Comparison of ENCODE assay signal across 16 cellular contexts in genomic region chr22:44525872-44526271, GRCh38. TPM values are rescaled to one million over a fixed set of nuclear protein-coding genes. Genes with fewer than 3 reads are reported as not detected.
A peak's percentile ranks its signal among the peaks of the same experiment; 100 is the strongest.
DNase-seq lines count a peak whose midpoint lies in the region; ATAC-seq and TF ChIP-seq lines count a peak whose summit lies in the region.
"Had no signal": no experiment of that assay in that cellular context is flagged by ENCODE, and none has a peak within 500 bp of the region (broad histone marks: within the 10 kb centered on the region; RNA-seq: fewer than 3 reads in every experiment).

No MANE protein-coding gene starts in this region.

- no peaks in the 10 kb centered on the region for H3K36me3 ChIP-seq in hepatocyte (replicated peaks; ENCODE audit: insufficient read depth, low read depth)
- no peaks in the 10 kb centered on the region for H3K36me3 ChIP-seq in effector memory CD4-positive, alpha-beta T cell (ENCODE audit: control insufficient read depth, insufficient read depth, low read length)
- H3K36me3 ChIP-seq: BLaER1 treated with 17β-estradiol and CSF1 and Interleukin-3, amounts not matched to agents 10 nM and 100 nM had no signal

- no peak for ATAC-seq in GM18858 (IDR thresholded peaks at IDR 0.05; ENCODE audit: unreplicated experiment)
- ATAC-seq: CD8-positive, alpha-beta T cell; GM23338 had no signal

- H3K4me2 ChIP-seq in hepatocyte: no peak overlapping the region
- H3K4me2 ChIP-seq: BLaER1 treated with 17β-estradiol and CSF1 and Interleukin-3, amounts not matched to agents 10 nM and 100 nM; GM23338 had no signal

- no peaks in the 10 kb centered on the region for H3K79me2 ChIP-seq in hepatocyte

- no peaks in the 10 kb centered on the region for H3K9me3 ChIP-seq in hepatocyte (ENCODE audit: low read depth)
- H3K9me3 ChIP-seq in effector memory CD4-positive, alpha-beta T cell (ENCODE audit: control insufficient read depth, low read length): no peaks in the 10 kb centered on the region

- no peaks in the 10 kb centered on the region for H3K27me3 ChIP-seq in hepatocyte
- no peaks in the 10 kb centered on the region for H3K27me3 ChIP-seq in effector memory CD4-positive, alpha-beta T cell (replicated peaks; ENCODE audit: control insufficient read depth, insufficient read depth, low read length, poor library complexity, severe bottlenecking)
- H3K27me3 ChIP-seq: BLaER1 treated with 17β-estradiol and CSF1 and Interleukin-3, amounts not matched to agents 10 nM and 100 nM had no signal

- no peak overlapping the region for H2AFZ ChIP-seq in hepatocyte
- H2AFZ ChIP-seq: GM23338 had no signal

- TF ChIP-seq CTCF in AG10803 (conservative IDR thresholded peaks at IDR 0.05; ENCODE audit: low read length) (no peak), hepatocyte (IDR thresholded peaks at IDR 0.05; ENCODE audit: poor library complexity) (no peak)

- DNase-seq in NCI-H1092 treated with DMSO at 0.1 percent for 48 hours (lab: John Stamatoyannopoulos, UW): peak; percentile 31
- no peak for DNase-seq in NCI-H1092 (lab: John Stamatoyannopoulos, UW)
- DNase-seq in AG10803 (ENCODE audit: low read depth): peak; percentile 11
- DNase-seq in amniotic epithelial cell (ENCODE audit: low read depth): peak; percentile 19
- no peak for DNase-seq in hepatocyte (ENCODE audit: low spot score)
- DNase-seq in effector memory CD4-positive, alpha-beta T cell: no peak
- DNase-seq in SIG-M5 (lab: John Stamatoyannopoulos, UW): no peak
- DNase-seq: 8988T, Calu3, HCEC 1CT, HFFc6 had no signal

- H3K27ac ChIP-seq in hepatocyte: peak overlapping the region; percentile 70
- no peak overlapping the region for H3K27ac ChIP-seq in effector memory CD4-positive, alpha-beta T cell (ENCODE audit: insufficient read depth, low read length, poor library complexity, severe bottlenecking)
- H3K27ac ChIP-seq: BLaER1 treated with 17β-estradiol and CSF1 and Interleukin-3, amounts not matched to agents 10 nM and 100 nM; HL-60 had no signal

- H3K4me1 ChIP-seq in hepatocyte (ENCODE audit: insufficient read depth): peaks cover 10% of the 10 kb centered on the region
- no peaks in the 10 kb centered on the region for H3K4me1 ChIP-seq in effector memory CD4-positive, alpha-beta T cell (ENCODE audit: control insufficient read depth, insufficient read depth, low read length, poor library complexity, severe bottlenecking)

- no peaks in the 10 kb centered on the region for H4K20me1 ChIP-seq in hepatocyte (ENCODE audit: insufficient read depth, poor library complexity, severe bottlenecking)
- H4K20me1 ChIP-seq: BLaER1 treated with 17β-estradiol and CSF1 and Interleukin-3, amounts not matched to agents 10 nM and 100 nM had no signal

- no peaks in the 10 kb centered on the region for H3K9me2 ChIP-seq in hepatocyte (replicated peaks; ENCODE audit: insufficient read depth)

- 87% methylated on average over 8 of the region's 8 CpGs for WGBS in hepatocyte (ENCODE audit: low lambda C conversion rate, missing lambda C conversion rate)

- no peak overlapping the region for H3K4me3 ChIP-seq in AG10803 (ENCODE audit: low read length)
- H3K4me3 ChIP-seq in hepatocyte: no peak overlapping the region
- no peak overlapping the region for H3K4me3 ChIP-seq in effector memory CD4-positive, alpha-beta T cell (ENCODE audit: insufficient read depth, low read depth, low read length, poor library complexity, severe bottlenecking)
- H3K4me3 ChIP-seq: BLaER1 treated with 17β-estradiol and CSF1 and Interleukin-3, amounts not matched to agents 10 nM and 100 nM; GM23338 had no signal

RNA-seq across cellular contexts. Expression of gene RTL6, which starts 27.8 kb away (rescaled TPM):
- total RNA-seq in hepatocyte: 20.6 and 23.4 TPM in 2 replicates
- polyA plus RNA-seq in hepatocyte: 13.0 and 15.3 TPM in 2 replicates

Comparison
In these comparisons a context has a peak if more than half of its experiments do, and no peak if none do; other contexts are left out.
1. DNase-seq: peak in NCI-H1092 treated with DMSO at 0.1 percent for 48 hours (single experiment), AG10803 (single experiment) and amniotic epithelial cell (single experiment); none in NCI-H1092 (single experiment), hepatocyte (single experiment), effector memory CD4-positive, alpha-beta T cell (0 of 3) and SIG-M5 (single experiment).